In the genomic region with DNA sequence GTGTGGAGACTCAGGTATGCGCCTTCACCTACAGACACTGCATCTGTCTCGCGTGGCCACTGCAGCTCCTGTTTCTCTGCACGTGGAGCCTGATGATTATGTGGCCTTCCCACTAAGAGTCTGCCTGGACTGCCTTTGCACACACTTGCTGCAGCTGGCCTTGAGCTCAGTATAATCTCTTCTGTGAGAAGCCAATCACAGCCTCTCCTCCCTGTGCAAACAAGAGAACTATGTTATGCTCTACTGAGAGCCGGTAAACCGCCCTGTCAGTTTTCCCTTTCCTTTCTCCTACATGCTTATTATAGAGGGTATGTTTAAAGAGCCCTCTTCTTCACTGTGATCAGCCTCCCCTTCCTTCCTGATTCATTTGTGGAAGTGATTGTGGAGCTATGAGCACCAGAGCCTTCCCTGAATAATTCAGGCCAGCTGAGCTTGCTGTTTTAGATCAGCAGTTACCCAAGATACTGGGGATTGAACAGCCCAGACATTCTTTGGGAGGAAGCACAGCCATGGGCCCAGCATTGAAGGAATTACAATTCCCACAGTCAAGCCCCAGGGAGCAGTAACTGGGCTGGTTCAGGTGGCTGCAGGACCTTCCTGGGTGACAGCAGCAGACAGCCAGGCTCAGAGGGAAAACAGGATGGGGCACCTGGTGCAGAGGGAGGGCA, we compare ENCODE assay signal across 1 cellular context.
TF ChIP-seq lines count a peak whose summit lies in the region.

No MANE protein-coding gene starts in this region.

TF ChIP-seq in GM23338, 12 proteins besides CTCF, POLR2A, EP300 and RAD21:
- TF ChIP-seq EZH2phosphoT487 (IDR thresholded peaks at IDR 0.05; ENCODE audit: unreplicated experiment) (no peak), STAT1 (IDR thresholded peaks at IDR 0.05; ENCODE audit: unreplicated experiment) (no peak), POLR2AphosphoS5 (IDR thresholded peaks at IDR 0.05; ENCODE audit: low read depth) (no peak), ZNF331 (CRISPR knock-in tag; IDR thresholded peaks at IDR 0.05; ENCODE audit: low read depth) (no peak), EZH2 (IDR thresholded peaks at IDR 0.05; ENCODE audit: low read depth, unreplicated experiment) (no peak), JUNB (IDR thresholded peaks at IDR 0.05; ENCODE audit: unreplicated experiment) (no peak), ZNF114 (CRISPR knock-in tag; IDR thresholded peaks at IDR 0.05) (no peak), CREB1 (CRISPR knock-in tag; IDR thresholded peaks at IDR 0.05; ENCODE audit: low read depth) (no peak), NANOG (IDR thresholded peaks at IDR 0.05; ENCODE audit: borderline replicate concordance) (no peak)
- TF ChIP-seq, protein P1, sequence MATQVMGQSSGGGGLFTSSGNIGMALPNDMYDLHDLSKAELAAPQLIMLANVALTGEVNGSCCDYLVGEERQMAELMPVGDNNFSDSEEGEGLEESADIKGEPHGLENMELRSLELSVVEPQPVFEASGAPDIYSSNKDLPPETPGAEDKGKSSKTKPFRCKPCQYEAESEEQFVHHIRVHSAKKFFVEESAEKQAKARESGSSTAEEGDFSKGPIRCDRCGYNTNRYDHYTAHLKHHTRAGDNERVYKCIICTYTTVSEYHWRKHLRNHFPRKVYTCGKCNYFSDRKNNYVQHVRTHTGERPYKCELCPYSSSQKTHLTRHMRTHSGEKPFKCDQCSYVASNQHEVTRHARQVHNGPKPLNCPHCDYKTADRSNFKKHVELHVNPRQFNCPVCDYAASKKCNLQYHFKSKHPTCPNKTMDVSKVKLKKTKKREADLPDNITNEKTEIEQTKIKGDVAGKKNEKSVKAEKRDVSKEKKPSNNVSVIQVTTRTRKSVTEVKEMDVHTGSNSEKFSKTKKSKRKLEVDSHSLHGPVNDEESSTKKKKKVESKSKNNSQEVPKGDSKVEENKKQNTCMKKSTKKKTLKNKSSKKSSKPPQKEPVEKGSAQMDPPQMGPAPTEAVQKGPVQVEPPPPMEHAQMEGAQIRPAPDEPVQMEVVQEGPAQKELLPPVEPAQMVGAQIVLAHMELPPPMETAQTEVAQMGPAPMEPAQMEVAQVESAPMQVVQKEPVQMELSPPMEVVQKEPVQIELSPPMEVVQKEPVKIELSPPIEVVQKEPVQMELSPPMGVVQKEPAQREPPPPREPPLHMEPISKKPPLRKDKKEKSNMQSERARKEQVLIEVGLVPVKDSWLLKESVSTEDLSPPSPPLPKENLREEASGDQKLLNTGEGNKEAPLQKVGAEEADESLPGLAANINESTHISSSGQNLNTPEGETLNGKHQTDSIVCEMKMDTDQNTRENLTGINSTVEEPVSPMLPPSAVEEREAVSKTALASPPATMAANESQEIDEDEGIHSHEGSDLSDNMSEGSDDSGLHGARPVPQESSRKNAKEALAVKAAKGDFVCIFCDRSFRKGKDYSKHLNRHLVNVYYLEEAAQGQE (IDR thresholded peaks at IDR 0.05; ENCODE audit: unreplicated experiment) = no peak
- TF ChIP-seq, protein P2, sequence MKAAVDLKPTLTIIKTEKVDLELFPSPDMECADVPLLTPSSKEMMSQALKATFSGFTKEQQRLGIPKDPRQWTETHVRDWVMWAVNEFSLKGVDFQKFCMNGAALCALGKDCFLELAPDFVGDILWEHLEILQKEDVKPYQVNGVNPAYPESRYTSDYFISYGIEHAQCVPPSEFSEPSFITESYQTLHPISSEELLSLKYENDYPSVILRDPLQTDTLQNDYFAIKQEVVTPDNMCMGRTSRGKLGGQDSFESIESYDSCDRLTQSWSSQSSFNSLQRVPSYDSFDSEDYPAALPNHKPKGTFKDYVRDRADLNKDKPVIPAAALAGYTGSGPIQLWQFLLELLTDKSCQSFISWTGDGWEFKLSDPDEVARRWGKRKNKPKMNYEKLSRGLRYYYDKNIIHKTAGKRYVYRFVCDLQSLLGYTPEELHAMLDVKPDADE (IDR thresholded peaks at IDR 0.05) = no peak
- TF ChIP-seq, protein P3, sequence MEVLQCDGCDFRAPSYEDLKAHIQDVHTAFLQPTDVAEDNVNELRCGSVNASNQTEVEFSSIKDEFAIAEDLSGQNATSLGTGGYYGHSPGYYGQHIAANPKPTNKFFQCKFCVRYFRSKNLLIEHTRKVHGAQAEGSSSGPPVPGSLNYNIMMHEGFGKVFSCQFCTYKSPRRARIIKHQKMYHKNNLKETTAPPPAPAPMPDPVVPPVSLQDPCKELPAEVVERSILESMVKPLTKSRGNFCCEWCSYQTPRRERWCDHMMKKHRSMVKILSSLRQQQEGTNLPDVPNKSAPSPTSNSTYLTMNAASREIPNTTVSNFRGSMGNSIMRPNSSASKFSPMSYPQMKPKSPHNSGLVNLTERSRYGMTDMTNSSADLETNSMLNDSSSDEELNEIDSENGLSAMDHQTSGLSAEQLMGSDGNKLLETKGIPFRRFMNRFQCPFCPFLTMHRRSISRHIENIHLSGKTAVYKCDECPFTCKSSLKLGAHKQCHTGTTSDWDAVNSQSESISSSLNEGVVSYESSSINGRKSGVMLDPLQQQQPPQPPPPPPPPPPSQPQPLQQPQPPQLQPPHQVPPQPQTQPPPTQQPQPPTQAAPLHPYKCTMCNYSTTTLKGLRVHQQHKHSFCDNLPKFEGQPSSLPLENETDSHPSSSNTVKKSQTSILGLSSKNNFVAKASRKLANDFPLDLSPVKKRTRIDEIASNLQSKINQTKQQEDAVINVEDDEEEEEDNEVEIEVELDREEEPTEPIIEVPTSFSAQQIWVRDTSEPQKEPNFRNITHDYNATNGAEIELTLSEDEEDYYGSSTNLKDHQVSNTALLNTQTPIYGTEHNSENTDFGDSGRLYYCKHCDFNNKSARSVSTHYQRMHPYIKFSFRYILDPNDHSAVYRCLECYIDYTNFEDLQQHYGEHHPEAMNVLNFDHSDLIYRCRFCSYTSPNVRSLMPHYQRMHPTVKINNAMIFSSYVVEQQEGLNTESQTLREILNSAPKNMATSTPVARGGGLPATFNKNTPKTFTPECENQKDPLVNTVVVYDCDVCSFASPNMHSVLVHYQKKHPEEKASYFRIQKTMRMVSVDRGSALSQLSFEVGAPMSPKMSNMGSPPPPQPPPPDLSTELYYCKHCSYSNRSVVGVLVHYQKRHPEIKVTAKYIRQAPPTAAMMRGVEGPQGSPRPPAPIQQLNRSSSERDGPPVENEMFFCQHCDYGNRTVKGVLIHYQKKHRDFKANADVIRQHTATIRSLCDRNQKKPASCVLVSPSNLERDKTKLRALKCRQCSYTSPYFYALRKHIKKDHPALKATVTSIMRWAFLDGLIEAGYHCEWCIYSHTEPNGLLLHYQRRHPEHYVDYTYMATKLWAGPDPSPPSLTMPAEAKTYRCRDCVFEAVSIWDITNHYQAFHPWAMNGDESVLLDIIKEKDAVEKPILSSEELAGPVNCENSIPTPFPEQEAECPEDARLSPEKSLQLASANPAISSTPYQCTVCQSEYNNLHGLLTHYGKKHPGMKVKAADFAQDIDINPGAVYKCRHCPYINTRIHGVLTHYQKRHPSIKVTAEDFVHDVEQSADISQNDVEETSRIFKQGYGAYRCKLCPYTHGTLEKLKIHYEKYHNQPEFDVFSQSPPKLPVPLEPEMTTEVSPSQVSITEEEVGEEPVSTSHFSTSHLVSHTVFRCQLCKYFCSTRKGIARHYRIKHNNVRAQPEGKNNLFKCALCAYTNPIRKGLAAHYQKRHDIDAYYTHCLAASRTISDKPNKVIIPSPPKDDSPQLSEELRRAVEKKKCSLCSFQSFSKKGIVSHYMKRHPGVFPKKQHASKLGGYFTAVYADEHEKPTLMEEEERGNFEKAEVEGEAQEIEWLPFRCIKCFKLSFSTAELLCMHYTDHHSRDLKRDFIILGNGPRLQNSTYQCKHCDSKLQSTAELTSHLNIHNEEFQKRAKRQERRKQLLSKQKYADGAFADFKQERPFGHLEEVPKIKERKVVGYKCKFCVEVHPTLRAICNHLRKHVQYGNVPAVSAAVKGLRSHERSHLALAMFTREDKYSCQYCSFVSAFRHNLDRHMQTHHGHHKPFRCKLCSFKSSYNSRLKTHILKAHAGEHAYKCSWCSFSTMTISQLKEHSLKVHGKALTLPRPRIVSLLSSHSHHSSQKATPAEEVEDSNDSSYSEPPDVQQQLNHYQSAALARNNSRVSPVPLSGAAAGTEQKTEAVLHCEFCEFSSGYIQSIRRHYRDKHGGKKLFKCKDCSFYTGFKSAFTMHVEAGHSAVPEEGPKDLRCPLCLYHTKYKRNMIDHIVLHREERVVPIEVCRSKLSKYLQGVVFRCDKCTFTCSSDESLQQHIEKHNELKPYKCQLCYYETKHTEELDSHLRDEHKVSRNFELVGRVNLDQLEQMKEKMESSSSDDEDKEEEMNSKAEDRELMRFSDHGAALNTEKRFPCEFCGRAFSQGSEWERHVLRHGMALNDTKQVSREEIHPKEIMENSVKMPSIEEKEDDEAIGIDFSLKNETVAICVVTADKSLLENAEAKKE (CRISPR knock-in tag; IDR thresholded peaks at IDR 0.05) = no peak
TF ChIP-seq in GM23338: peak in this region for 0.
